ENCODE assay signal across 8 cellular contexts in the genomic region with DNA sequence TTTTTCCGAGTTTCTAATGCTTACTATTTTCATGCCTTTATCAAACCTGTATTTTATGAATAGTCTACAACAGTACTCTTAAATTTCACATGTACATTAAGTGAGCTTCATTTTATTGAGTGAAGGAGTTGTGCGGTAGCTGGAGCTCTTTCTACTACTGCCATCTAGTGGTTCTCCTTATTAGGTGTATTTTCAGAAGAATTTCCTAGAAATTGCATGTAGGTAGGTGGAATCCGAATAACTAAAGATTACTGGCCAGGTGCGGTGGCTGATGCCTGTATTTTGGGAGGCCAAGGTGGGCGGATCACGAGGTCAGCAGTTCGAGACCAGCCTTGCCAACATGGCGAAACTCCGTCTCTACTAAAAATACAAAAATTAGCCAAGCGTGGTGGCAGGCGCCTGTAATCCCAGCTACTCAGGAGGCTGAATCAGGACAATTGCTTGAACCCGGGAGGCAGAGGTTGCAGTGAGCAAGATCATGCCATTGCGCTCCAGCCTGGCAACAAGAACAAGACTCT. TPM values are rescaled to one million over a fixed set of nuclear protein-coding genes. Genes with fewer than 3 reads are reported as not detected.
DNase-seq lines count a peak whose midpoint lies in the region; ATAC-seq and TF ChIP-seq lines count a peak whose summit lies in the region.

No MANE protein-coding gene starts in this region.

- no peaks in the 10 kb centered on the region for H3K27me3 ChIP-seq in prostate gland (replicated peaks; ENCODE audit: insufficient read depth)

- H3K4me1 ChIP-seq in prostate gland (replicated peaks) = no peaks in the 10 kb centered on the region

- DNase-seq in AML-193 (lab: John Stamatoyannopoulos, UW) (peak; percentile 53 to 61), NCI-H2107 (lab: John Stamatoyannopoulos, UW) (peak; percentile 41), germinal center (ENCODE audit: low spot score) (peak; percentile 54), prostate gland (ENCODE audit: low spot score) (no peak), ureter (ENCODE audit: low spot score) (no peak)

- H3K4me3 ChIP-seq in prostate gland = no peak overlapping the region

- H3K36me3 ChIP-seq in prostate gland = no peaks in the 10 kb centered on the region

- H3K27ac ChIP-seq in VCaP (no peak overlapping the region), prostate gland (no peak overlapping the region)

- ATAC-seq in GM18498 (IDR thresholded peaks at IDR 0.05; ENCODE audit: unreplicated experiment) (peak; percentile 65), HG02981 (IDR thresholded peaks at IDR 0.05; ENCODE audit: unreplicated experiment) (peak; percentile 42)

- no peaks in the 10 kb centered on the region for H3K9me3 ChIP-seq in prostate gland

- no peak for TF ChIP-seq POLR2A in prostate gland (IDR thresholded peaks at IDR 0.05)

- intact Hi-C loops in prostate gland (cut with DNase I) = loop anchor here (2.0 to 10.0 kb wide), 2 partner anchors 130 to 486 kb away; no protein-coding TSS in a partner anchor

- 33% methylated on average over 13 of the region's 13 CpGs for WGBS in prostate gland

- TF ChIP-seq CTCF in VCaP (conservative IDR thresholded peaks at IDR 0.05) (peak; percentile 86), prostate gland (IDR thresholded peaks at IDR 0.05) (peak; percentile 51 to 81 (median 76))

RNA-seq across cellular contexts. Expression of gene LRRC72, which starts 38.3 kb away (rescaled TPM):
- total RNA-seq in prostate gland (not detected), ureter (not detected)

Comparison
In these comparisons a context has a peak if more than half of its experiments do, and no peak if none do; other contexts are left out.
1. DNase-seq: peak in AML-193 (2 of 2), NCI-H2107 (single experiment) and germinal center (single experiment); none in prostate gland (single experiment) and ureter (single experiment).